1 cellular context compared by ENCODE assay signal in the genomic region with DNA sequence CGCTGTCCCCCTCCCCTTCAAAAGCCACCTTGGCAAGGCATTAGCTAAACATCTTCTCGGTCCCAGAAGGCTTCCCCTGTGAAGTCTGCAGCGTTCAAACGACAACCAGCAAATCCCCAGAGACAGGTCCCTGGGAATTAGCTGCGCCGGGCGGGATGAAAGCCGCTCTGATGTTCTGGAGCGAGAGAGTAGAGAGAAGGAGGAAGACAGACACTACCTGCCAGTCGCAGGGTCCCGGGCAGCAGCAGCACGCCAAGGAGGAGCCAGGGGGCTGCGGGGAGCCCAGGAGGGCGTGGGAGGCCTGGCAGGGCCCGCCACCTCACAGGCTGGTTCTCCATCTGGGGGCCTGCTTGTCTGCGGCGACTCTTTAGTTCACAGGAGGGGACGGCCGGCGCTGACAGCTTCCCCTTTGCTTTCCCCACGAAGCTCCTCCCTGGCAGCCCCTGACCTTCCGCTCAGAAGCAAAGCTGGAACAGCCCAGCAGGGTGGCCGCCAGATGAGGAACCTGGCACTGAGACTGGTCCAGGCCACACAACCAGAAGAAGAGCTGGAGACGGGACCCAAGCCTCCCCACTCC.
TF ChIP-seq lines count a peak whose summit lies in the region.

A gene with protein sequence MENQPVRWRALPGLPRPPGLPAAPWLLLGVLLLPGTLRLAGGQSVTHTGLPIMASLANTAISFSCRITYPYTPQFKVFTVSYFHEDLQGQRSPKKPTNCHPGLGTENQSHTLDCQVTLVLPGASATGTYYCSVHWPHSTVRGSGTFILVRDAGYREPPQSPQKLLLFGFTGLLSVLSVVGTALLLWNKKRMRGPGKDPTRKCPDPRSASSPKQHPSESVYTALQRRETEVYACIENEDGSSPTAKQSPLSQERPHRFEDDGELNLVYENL (minus strand): TSS at position 384 of the 577 bp plus-strand sequence. CDS start 46 bp downstream, at position 338.

TF ChIP-seq in SK-N-SH treated with all-trans-retinoic acid at 6 μM for 48 hours, 23 proteins besides CTCF, POLR2A, EP300 and RAD21 (continued from another document):
- TF ChIP-seq, protein P1, sequence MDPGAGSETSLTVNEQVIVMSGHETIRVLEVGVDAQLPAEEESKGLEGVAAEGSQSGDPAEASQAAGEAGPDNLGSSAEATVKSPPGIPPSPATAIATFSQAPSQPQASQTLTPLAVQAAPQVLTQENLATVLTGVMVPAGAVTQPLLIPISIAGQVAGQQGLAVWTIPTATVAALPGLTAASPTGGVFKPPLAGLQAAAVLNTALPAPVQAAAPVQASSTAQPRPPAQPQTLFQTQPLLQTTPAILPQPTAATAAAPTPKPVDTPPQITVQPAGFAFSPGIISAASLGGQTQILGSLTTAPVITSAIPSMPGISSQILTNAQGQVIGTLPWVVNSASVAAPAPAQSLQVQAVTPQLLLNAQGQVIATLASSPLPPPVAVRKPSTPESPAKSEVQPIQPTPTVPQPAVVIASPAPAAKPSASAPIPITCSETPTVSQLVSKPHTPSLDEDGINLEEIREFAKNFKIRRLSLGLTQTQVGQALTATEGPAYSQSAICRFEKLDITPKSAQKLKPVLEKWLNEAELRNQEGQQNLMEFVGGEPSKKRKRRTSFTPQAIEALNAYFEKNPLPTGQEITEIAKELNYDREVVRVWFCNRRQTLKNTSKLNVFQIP (CRISPR knock-in tag; IDR thresholded peaks at IDR 0.05; ENCODE audit: borderline replicate concordance, low read depth): no peak
- no peak for TF ChIP-seq ESRRG (CRISPR knock-in tag; IDR thresholded peaks at IDR 0.05)
- no peak for TF ChIP-seq ISL1 (CRISPR knock-in tag; IDR thresholded peaks at IDR 0.05)
- TF ChIP-seq, protein P2, sequence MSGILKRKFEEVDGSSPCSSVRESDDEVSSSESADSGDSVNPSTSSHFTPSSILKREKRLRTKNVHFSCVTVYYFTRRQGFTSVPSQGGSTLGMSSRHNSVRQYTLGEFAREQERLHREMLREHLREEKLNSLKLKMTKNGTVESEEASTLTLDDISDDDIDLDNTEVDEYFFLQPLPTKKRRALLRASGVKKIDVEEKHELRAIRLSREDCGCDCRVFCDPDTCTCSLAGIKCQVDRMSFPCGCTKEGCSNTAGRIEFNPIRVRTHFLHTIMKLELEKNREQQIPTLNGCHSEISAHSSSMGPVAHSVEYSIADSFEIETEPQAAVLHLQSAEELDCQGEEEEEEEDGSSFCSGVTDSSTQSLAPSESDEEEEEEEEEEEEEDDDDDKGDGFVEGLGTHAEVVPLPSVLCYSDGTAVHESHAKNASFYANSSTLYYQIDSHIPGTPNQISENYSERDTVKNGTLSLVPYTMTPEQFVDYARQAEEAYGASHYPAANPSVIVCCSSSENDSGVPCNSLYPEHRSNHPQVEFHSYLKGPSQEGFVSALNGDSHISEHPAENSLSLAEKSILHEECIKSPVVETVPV (CRISPR knock-in tag; IDR thresholded peaks at IDR 0.05): no peak
- no peak for TF ChIP-seq RARB (CRISPR knock-in tag; IDR thresholded peaks at IDR 0.05)
- no peak for TF ChIP-seq GLIS3 (CRISPR knock-in tag; IDR thresholded peaks at IDR 0.05)
- TF ChIP-seq ZFP3 (CRISPR knock-in tag; IDR thresholded peaks at IDR 0.05): no peak
